Comparison of ENCODE assay signal across 8 cellular contexts in the genomic region with DNA sequence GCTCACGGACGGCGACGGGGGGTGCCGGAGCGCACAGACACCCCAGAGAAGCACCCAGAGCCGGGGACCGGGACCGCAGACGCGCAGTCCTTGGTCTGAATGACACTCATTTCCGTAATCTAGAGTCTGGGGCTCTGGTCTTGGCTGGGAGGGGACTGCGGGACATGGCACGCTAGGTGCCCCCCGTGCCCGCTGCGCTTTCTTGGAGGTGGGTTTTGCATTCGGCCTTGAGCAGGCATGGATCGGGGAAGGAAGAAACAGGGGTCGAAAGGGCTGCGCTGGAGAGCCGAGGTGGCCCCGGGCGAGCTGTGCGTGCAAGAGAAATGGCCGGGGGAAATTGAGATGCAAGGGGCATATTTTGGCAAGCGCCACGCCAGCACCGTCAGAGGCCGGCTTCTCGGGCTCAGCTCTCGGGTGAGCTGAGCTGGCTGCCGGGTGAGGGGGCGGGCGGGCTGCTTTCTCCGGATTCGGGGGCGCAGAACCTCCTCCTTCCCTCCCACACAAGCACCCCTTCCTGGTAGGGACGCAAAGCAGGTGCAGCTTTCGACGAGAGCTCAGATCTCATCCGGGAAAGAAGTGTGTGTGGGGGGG. TPM values are rescaled to one million over a fixed set of nuclear protein-coding genes. Genes with fewer than 3 reads are reported as not detected.
DNase-seq lines count a peak whose midpoint lies in the region; ATAC-seq, FAIRE-seq and TF ChIP-seq lines count a peak whose summit lies in the region.

No MANE protein-coding gene starts in this region.

- TF ChIP-seq RAD21 in A549 (conservative IDR thresholded peaks at IDR 0.05 in 1 of 2, IDR thresholded peaks at IDR 0.05 in 1 of 2): no peak

- FAIRE-seq in A549 (lab: Jason Lieb, UNC) (no peak), small intestine (lab: Jason Lieb, UNC) (no peak)

- H4K20me1 ChIP-seq in H9 (ENCODE audit: control insufficient read depth, insufficient read depth, insufficient read length): no peaks in the 10 kb centered on the region

- H3K79me1 ChIP-seq in H9 (ENCODE audit: insufficient read depth, low read depth, low read length, poor library complexity, severe bottlenecking): no peaks in the 10 kb centered on the region

- H3K27me3 ChIP-seq in H9 (ENCODE audit: insufficient read depth, low read length) (peaks cover 24% of the 10 kb centered on the region), small intestine (ENCODE audit: control insufficient read depth in 2 of 2, insufficient read depth in 2 of 2, low read length in 2 of 2) (peaks cover 12 to 33% of the 10 kb centered on the region in 2 donors)

- H2BK120ac ChIP-seq in H9 (ENCODE audit: low read depth, low read length, poor library complexity, severe bottlenecking): no peak overlapping the region

- no peak overlapping the region for H2BK15ac ChIP-seq in H9 (ENCODE audit: low read depth, low read length)

- peak overlapping the region; percentile 81 for H3K4me3 ChIP-seq in A549
- no peak overlapping the region for H3K4me3 ChIP-seq in small intestine (ENCODE audit: low read depth in 1 of 2, low read length in 2 of 2)

- no peak overlapping the region for H2BK5ac ChIP-seq in H9 (ENCODE audit: insufficient read length, low read length)

- H3K36me3 Mint-ChIP-seq in H9 (ENCODE audit: insufficient read depth in 1 of 3, low read depth in 3 of 3) (no peaks in the 10 kb centered on the region; a peak in 2 of 7 replicates), nephron progenitor cell (ENCODE audit: low read depth) (no peaks in the 10 kb centered on the region)

- no peak overlapping the region for H3K14ac ChIP-seq in H9 (ENCODE audit: insufficient read depth, low read length)

- H3K27ac ChIP-seq in A549: peak overlapping the region; percentile 87 to 92
- H3K27ac ChIP-seq in H9 (ENCODE audit: insufficient read length, low read depth, low read length): no peak overlapping the region
- H3K27ac ChIP-seq in small intestine (ENCODE audit: low read depth in 1 of 2, low read length in 1 of 2): no peak overlapping the region

- H3K9me3 ChIP-seq in A549 (no peaks in the 10 kb centered on the region), H9 (ENCODE audit: control insufficient read depth, low read depth, low read length) (no peaks in the 10 kb centered on the region), small intestine (ENCODE audit: control insufficient read depth, low read depth) (no peaks in the 10 kb centered on the region)

- no peak overlapping the region for H3K56ac ChIP-seq in H9 (ENCODE audit: insufficient read length, low read depth, low read length)

- no peak for TF ChIP-seq EP300 in A549 (IDR thresholded peaks at IDR 0.05)

- H2AK5ac ChIP-seq in H9 (ENCODE audit: insufficient read length, low read length): no peak overlapping the region

- H4K8ac ChIP-seq in H9 (replicated peaks; ENCODE audit: insufficient read length, low read depth, low read length): no peak overlapping the region

- peak overlapping the region; percentile 97 for H3K4me2 ChIP-seq in A549
- peak overlapping the region; percentile 87 for H3K4me2 ChIP-seq in H9 (ENCODE audit: insufficient read depth, insufficient read length, low read length)

- no peak overlapping the region for H3K23ac ChIP-seq in H9 (ENCODE audit: insufficient read length, low read depth, low read length)

- no peak overlapping the region; a peak in 1 of 7 replicates for H3K27ac Mint-ChIP-seq in H9
- H3K27ac Mint-ChIP-seq in nephron progenitor cell: peak overlapping the region; percentile 68

- H3T11ph ChIP-seq in H9 (ENCODE audit: low read length): no peak overlapping the region

- WGBS in A549 (ENCODE audit: missing lambda C conversion rate): 31% methylated on average over 39 of the region's 42 CpGs
- no CpG with 5 or more reads among the region's 42 CpGs for WGBS in H9 (ENCODE audit: extremely low coverage, insufficient read length, low lambda C conversion rate)
- WGBS in small intestine, 3 donors: 2 to 6% (median 3%) methylated on average over 38 to 42 of the region's 42 CpGs

- no peak overlapping the region for H2AFZ ChIP-seq in H9 (ENCODE audit: low read length)

- H3K9me3 Mint-ChIP-seq in H9 (no peaks in the 10 kb centered on the region; a peak in 2 of 5 replicates), nephron progenitor cell (no peaks in the 10 kb centered on the region)

- peaks cover 94% of the 10 kb centered on the region for H3K27me3 Mint-ChIP-seq in H9 (ENCODE audit: low read depth)
- peaks cover 94% of the 10 kb centered on the region for H3K27me3 Mint-ChIP-seq in nephron progenitor cell (ENCODE audit: low read depth, poor library complexity)

- H3K4me1 ChIP-seq in A549 (peaks cover 27% of the 10 kb centered on the region), H9 (ENCODE audit: insufficient read depth, low read length) (no peaks in the 10 kb centered on the region; the same call in 1 of the 2 replicates), small intestine (ENCODE audit: control insufficient read depth in 2 of 2, insufficient read depth in 1 of 2, low read depth in 1 of 2, low read length in 1 of 2) (peaks cover 0 to 2% of the 10 kb centered on the region in 2 donors)

- no peak for DNase-seq in A549 (ENCODE audit: low read depth in 1 of 2, low spot score in 1 of 2)
- DNase-seq in H9: peak; percentile 47
- DNase-seq in cerebellar cortex (ENCODE audit: low spot score): peak; percentile 44
- DNase-seq in nephron progenitor cell: peak; percentile 26
- no peak for DNase-seq in islet precursor cell
- DNase-seq in small intestine: no peak

- H3K79me2 ChIP-seq in H9 (ENCODE audit: insufficient read depth, low read length): no peaks in the 10 kb centered on the region

- TF ChIP-seq POLR2A in A549 (IDR thresholded peaks at IDR 0.05; ENCODE audit: low read length): no peak

- peaks cover 23% of the 10 kb centered on the region for H3K23me2 ChIP-seq in H9 (ENCODE audit: insufficient read length, low read depth, low read length, poor library complexity, severe bottlenecking)

- H3K4me1 Mint-ChIP-seq in H9 (peaks cover 23 to 28% of the 10 kb centered on the region in 2 experiments), nephron progenitor cell (peaks cover 45% of the 10 kb centered on the region)

- H2BK12ac ChIP-seq in H9 (ENCODE audit: insufficient read length, low read depth, low read length): no peak overlapping the region

- H3K36me3 ChIP-seq in small intestine (ENCODE audit: control insufficient read depth in 2 of 2, insufficient read depth in 2 of 2, low read length in 2 of 2): no peaks in the 10 kb centered on the region

- CTCF ChIA-PET in A549 (lab: Yijun Ruan, JAX): interaction anchor here (0.6 to 1.7 kb wide), 9 partner anchors 10 to 612 kb away, joined by 3 to 9 read pairs (median 4); no protein-coding TSS in a partner anchor

- H4K91ac ChIP-seq in H9 (ENCODE audit: insufficient read length, low read depth, low read length): no peak overlapping the region

- H3K9ac ChIP-seq in H9 (ENCODE audit: extremely low read depth, insufficient read length, low read length): peak overlapping the region; percentile 6

- H3K4ac ChIP-seq in H9 (ENCODE audit: low read depth, low read length): no peak overlapping the region

- no peak for TF ChIP-seq CTCF in A549 (IDR thresholded peaks at IDR 0.05)
- no peak for TF ChIP-seq CTCF in H9 (conservative IDR thresholded peaks at IDR 0.05)
- no peak for TF ChIP-seq CTCF in nephron progenitor cell (IDR thresholded peaks at IDR 0.05)

- H3K18ac ChIP-seq in H9 (ENCODE audit: insufficient read length, low read depth, low read length): peak overlapping the region; percentile 4

- H4K5ac ChIP-seq in H9 (ENCODE audit: insufficient read length, low read depth, low read length): no peak overlapping the region

- POLR2A ChIA-PET in A549 (lab: Yijun Ruan, JAX): interaction anchor here (0.7 kb wide), 1 partner anchor 1191 kb away, joined by 3 read pairs; no protein-coding TSS in a partner anchor

- no peak overlapping the region for H2BK20ac ChIP-seq in H9 (ENCODE audit: low read depth, low read length, poor library complexity, severe bottlenecking)

- peak; percentile 15 to 25; a peak in 4 of 6 replicates for ATAC-seq in A549
- ATAC-seq in GM18870 (IDR thresholded peaks at IDR 0.05; ENCODE audit: unreplicated experiment): no peak
- no peak for ATAC-seq in HG02798 (IDR thresholded peaks at IDR 0.05; ENCODE audit: poor library complexity, unreplicated experiment)

- H3K4me3 Mint-ChIP-seq in H9 (peak overlapping the region; percentile 83 to 96), nephron progenitor cell (peak overlapping the region; percentile 92)

TF ChIP-seq in A549, 52 proteins besides CTCF, POLR2A, EP300 and RAD21:
- TF ChIP-seq, protein P1, sequence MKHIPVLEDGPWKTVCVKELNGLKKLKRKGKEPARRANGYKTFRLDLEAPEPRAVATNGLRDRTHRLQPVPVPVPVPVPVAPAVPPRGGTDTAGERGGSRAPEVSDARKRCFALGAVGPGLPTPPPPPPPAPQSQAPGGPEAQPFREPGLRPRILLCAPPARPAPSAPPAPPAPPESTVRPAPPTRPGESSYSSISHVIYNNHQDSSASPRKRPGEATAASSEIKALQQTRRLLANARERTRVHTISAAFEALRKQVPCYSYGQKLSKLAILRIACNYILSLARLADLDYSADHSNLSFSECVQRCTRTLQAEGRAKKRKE (CRISPR knock-in tag; IDR thresholded peaks at IDR 0.05; ENCODE audit: low read depth): no peak
- TF ChIP-seq CHD2 (IDR thresholded peaks at IDR 0.05; ENCODE audit: low read length, partially characterized antibody) (no peak), ZFP36 (IDR thresholded peaks at IDR 0.05; ENCODE audit: borderline replicate concordance, partially characterized antibody) (no peak), PHF8 (IDR thresholded peaks at IDR 0.05; ENCODE audit: borderline replicate concordance, low read depth) (no peak), HEYL (CRISPR knock-in tag; IDR thresholded peaks at IDR 0.05) (no peak), RARB (CRISPR knock-in tag; IDR thresholded peaks at IDR 0.05) (no peak), TFCP2L1 (CRISPR knock-in tag; IDR thresholded peaks at IDR 0.05) (no peak), SMC3 (IDR thresholded peaks at IDR 0.05) (no peak)

RNA-seq across cellular contexts. Expression of gene NTRK3, which starts 0.9 kb away (rescaled TPM):
- polyA plus RNA-seq in A549 (2011; rRNA removed) (55.2 and 86.5 TPM in 2 replicates), A549 (2017; fragmentation: RNase III; extraction: RNeasy Plus Mini Kit Qiagen cat#74134 plus additional on column Dnase treatment) (50.3 to 60.8 TPM (median 55.0 TPM) in 3 replicates), small intestine (1 to 10 TPM in 1 of 3 donors, under 1 TPM in 1, not detected in 1; under 0.01 to 3.6 TPM)
- polyA plus RNA-seq in A549 (2012; cell fraction: cytosol; rRNA removed): 48.2 and 56.5 TPM in 2 replicates
- 111 and 135 TPM in 2 replicates for polyA plus RNA-seq in A549 (2012; cell fraction: nucleus; rRNA removed)
- polyA minus RNA-seq in A549 (2011; rRNA and poly(A)+ RNA removed): 242 and 247 TPM in 2 replicates
- 2.4 and 2.5 TPM in 2 replicates for total RNA-seq in H9 (2021)

Comparison
In these comparisons a context has a peak if more than half of its experiments do, and no peak if none do; other contexts are left out.
1. ATAC-seq: peak in A549 (2 of 2); none in GM18870 (single experiment) and HG02798 (single experiment).
2. DNase-seq: peak in H9 (single experiment), cerebellar cortex (single experiment) and nephron progenitor cell (single experiment); none in A549 (0 of 2), islet precursor cell (single experiment) and small intestine (single experiment).
3. H3K27ac ChIP-seq: peak in A549 (2 of 2); none in H9 (single experiment) and small intestine (0 of 2).
4. RNA of gene NTRK3, which starts 0.9 kb away (polyA plus RNA-seq): 48.2 to 135 TPM in A549; under 0.01 to 3.6 TPM in small intestine; every median in the first group is over 10 times any median in the second.